ENCODE assay signal across 1 cellular context in the genomic region with DNA sequence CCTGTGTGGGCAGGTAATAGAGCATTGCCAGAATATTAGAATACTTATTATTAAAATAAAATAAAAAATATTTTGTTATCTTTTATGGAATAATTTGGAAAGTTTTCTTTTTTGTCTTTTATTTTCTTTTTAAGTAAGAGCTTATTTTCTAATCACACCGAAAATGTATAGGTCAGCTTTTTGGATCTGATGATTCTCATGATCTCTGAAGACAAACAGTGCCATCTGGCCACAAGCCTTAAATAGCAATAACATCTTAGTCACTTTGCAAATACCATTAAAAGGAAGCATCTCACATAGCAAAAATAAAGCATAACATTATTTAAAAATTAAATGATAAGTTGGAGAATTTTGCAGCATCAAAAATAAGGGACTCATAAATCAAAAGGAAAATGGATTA.
TF ChIP-seq lines count a peak whose summit lies in the region.

No MANE protein-coding gene starts in this region.

TF ChIP-seq in HepG2, 621 proteins besides CTCF, POLR2A, EP300 and RAD21 (continued from another document):
- TF ChIP-seq, protein P1, sequence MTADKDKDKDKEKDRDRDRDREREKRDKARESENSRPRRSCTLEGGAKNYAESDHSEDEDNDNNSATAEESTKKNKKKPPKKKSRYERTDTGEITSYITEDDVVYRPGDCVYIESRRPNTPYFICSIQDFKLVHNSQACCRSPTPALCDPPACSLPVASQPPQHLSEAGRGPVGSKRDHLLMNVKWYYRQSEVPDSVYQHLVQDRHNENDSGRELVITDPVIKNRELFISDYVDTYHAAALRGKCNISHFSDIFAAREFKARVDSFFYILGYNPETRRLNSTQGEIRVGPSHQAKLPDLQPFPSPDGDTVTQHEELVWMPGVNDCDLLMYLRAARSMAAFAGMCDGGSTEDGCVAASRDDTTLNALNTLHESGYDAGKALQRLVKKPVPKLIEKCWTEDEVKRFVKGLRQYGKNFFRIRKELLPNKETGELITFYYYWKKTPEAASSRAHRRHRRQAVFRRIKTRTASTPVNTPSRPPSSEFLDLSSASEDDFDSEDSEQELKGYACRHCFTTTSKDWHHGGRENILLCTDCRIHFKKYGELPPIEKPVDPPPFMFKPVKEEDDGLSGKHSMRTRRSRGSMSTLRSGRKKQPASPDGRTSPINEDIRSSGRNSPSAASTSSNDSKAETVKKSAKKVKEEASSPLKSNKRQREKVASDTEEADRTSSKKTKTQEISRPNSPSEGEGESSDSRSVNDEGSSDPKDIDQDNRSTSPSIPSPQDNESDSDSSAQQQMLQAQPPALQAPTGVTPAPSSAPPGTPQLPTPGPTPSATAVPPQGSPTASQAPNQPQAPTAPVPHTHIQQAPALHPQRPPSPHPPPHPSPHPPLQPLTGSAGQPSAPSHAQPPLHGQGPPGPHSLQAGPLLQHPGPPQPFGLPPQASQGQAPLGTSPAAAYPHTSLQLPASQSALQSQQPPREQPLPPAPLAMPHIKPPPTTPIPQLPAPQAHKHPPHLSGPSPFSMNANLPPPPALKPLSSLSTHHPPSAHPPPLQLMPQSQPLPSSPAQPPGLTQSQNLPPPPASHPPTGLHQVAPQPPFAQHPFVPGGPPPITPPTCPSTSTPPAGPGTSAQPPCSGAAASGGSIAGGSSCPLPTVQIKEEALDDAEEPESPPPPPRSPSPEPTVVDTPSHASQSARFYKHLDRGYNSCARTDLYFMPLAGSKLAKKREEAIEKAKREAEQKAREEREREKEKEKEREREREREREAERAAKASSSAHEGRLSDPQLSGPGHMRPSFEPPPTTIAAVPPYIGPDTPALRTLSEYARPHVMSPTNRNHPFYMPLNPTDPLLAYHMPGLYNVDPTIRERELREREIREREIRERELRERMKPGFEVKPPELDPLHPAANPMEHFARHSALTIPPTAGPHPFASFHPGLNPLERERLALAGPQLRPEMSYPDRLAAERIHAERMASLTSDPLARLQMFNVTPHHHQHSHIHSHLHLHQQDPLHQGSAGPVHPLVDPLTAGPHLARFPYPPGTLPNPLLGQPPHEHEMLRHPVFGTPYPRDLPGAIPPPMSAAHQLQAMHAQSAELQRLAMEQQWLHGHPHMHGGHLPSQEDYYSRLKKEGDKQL (CRISPR knock-in tag; IDR thresholded peaks at IDR 0.05; ENCODE audit: low read depth): no peak
- TF ChIP-seq ZNF572 (CRISPR knock-in tag; IDR thresholded peaks at IDR 0.05) (no peak), KDM1A (CRISPR knock-in tag; IDR thresholded peaks at IDR 0.05) (no peak), SPEN (CRISPR knock-in tag; IDR thresholded peaks at IDR 0.05; ENCODE audit: low read depth) (no peak), ZBTB44 (CRISPR knock-in tag; IDR thresholded peaks at IDR 0.05) (no peak), MAFF (IDR thresholded peaks at IDR 0.05; ENCODE audit: low read depth, low read length) (peak; percentile 39; the same call in 1 of the 2 replicates), ZNF142 (CRISPR knock-in tag; IDR thresholded peaks at IDR 0.05) (no peak), MAFK (conservative IDR thresholded peaks at IDR 0.05 in 1 of 2, IDR thresholded peaks at IDR 0.05 in 1 of 2; ENCODE audit: low read length in 2 of 2) (peak in 1 of 2 experiments; percentile 66; a peak in 2 of 4 replicates)
TF ChIP-seq in HepG2: peak in this region for 2.
